In genomic region chr4:53992785-53993184, GRCh38 we compare ENCODE assay signal across 28 cellular contexts.
"Had no signal": no experiment of that assay in that cellular context is flagged by ENCODE, and none has a peak within 500 bp of the region (broad histone marks: within the 10 kb centered on the region; RNA-seq: fewer than 3 reads in every experiment).

No MANE protein-coding gene starts in this region.

- H3K4me1 Mint-ChIP-seq: activated CD4-positive, alpha-beta T cell treated with anti-CD3 and anti-CD28 coated beads, Interleukin-2, amount 10 ng/mL, durations not matched to agents 24 days and 14 days; activated CD8-positive, alpha-beta memory T cell treated with anti-CD3 and anti-CD28 coated beads, Interleukin-2, amount 10 ng/mL, durations not matched to agents 7 days and 5 days; activated naive CD8-positive, alpha-beta T cell treated with anti-CD3 and anti-CD28 coated beads, Interleukin-2, amount 10 ng/mL, durations not matched to agents 7 days and 5 days had no signal

- H3K9me3 Mint-ChIP-seq: activated B cell treated with CpG ODN at 0.5 μM for 24 hours; activated CD4-positive, alpha-beta T cell treated with anti-CD3 and anti-CD28 coated beads, Interleukin-2, amount 10 ng/mL, durations not matched to agents 24 days and 14 days; activated naive CD8-positive, alpha-beta T cell treated with anti-CD3 and anti-CD28 coated beads, Interleukin-2, amount 10 ng/mL, durations not matched to agents 7 days and 5 days; activated T-cell treated with anti-CD3 and anti-CD28 coated beads, Interleukin-2, amount 50 U/mL, for 4 hours; T-cell had no signal

- H3K36me3 ChIP-seq: adrenal gland had no signal

- DNase-seq: activated B cell treated with CpG ODN at 0.5 μM for 24 hours; activated CD4-positive, alpha-beta T cell treated with anti-CD3 and anti-CD28 coated beads for 1 hour; activated CD4-positive, alpha-beta T cell treated with anti-CD3 and anti-CD28 coated beads, Interleukin-2, amount 10 ng/mL, durations not matched to agents 24 days and 14 days; activated CD4-positive, alpha-beta T cell treated with anti-CD3 and anti-CD28 coated beads, Interleukin-2, amount 50 U/mL, for 48 hours; activated CD8-positive, alpha-beta memory T cell treated with anti-CD3 and anti-CD28 coated beads, Interleukin-2, amount 10 ng/mL, durations not matched to agents 7 days and 5 days; activated effector memory CD4-positive, alpha-beta T cell treated with anti-CD3 and anti-CD28 coated beads, Interleukin-2, amount 50 U/mL, for 16 hours; activated naive CD4-positive, alpha-beta T cell treated with Interleukin-2 at 50 U/mL for 16 hours; activated naive CD8-positive, alpha-beta T cell treated with anti-CD3 and anti-CD28 coated beads, Interleukin-2, amount 10 ng/mL, durations not matched to agents 7 days and 5 days; activated T-cell treated with anti-CD3 and anti-CD28 coated beads, Interleukin-2, amount 50 U/mL, for 4 hours; aorta; central memory CD4-positive, alpha-beta T cell; KG1; MG63; MV-4-11; NCI-H1092 treated with DMSO at 0.1 percent for 48 hours; NCI-H1417 treated with DMSO at 0.1 percent for 48 hours; NCI-H1694; NCI-H2029 treated with DMSO at 0.1 percent for 48 hours; NCI-H345; NCI-H510A; NCI-H526 treated with DMSO at 0.1 percent for 48 hours; NCI-H82; T-cell; T-helper 2 cell; T1000 had no signal

- H3K4me3 Mint-ChIP-seq: activated B cell treated with CpG ODN at 0.5 μM for 24 hours; activated CD4-positive, alpha-beta T cell treated with anti-CD3 and anti-CD28 coated beads, Interleukin-2, amount 10 ng/mL, durations not matched to agents 24 days and 14 days; activated CD8-positive, alpha-beta memory T cell treated with anti-CD3 and anti-CD28 coated beads, Interleukin-2, amount 10 ng/mL, durations not matched to agents 7 days and 5 days; activated naive CD8-positive, alpha-beta T cell treated with anti-CD3 and anti-CD28 coated beads, Interleukin-2, amount 10 ng/mL, durations not matched to agents 7 days and 5 days; activated T-cell treated with anti-CD3 and anti-CD28 coated beads, Interleukin-2, amount 50 U/mL, for 4 hours; T-cell had no signal

- H3K27ac Mint-ChIP-seq: activated B cell treated with CpG ODN at 0.5 μM for 24 hours; activated CD4-positive, alpha-beta T cell treated with anti-CD3 and anti-CD28 coated beads, Interleukin-2, amount 10 ng/mL, durations not matched to agents 24 days and 14 days; activated CD8-positive, alpha-beta memory T cell treated with anti-CD3 and anti-CD28 coated beads, Interleukin-2, amount 10 ng/mL, durations not matched to agents 7 days and 5 days; activated naive CD8-positive, alpha-beta T cell treated with anti-CD3 and anti-CD28 coated beads, Interleukin-2, amount 10 ng/mL, durations not matched to agents 7 days and 5 days; T-cell had no signal

- H3K27me3 Mint-ChIP-seq: activated B cell treated with CpG ODN at 0.5 μM for 24 hours; activated CD4-positive, alpha-beta T cell treated with anti-CD3 and anti-CD28 coated beads, Interleukin-2, amount 10 ng/mL, durations not matched to agents 24 days and 14 days; activated CD8-positive, alpha-beta memory T cell treated with anti-CD3 and anti-CD28 coated beads, Interleukin-2, amount 10 ng/mL, durations not matched to agents 7 days and 5 days; activated naive CD8-positive, alpha-beta T cell treated with anti-CD3 and anti-CD28 coated beads, Interleukin-2, amount 10 ng/mL, durations not matched to agents 7 days and 5 days; T-cell had no signal

- H3K27me3 ChIP-seq: adrenal gland, MG63 had no signal

- H3K9me3 ChIP-seq: adrenal gland, MG63 had no signal

- ATAC-seq: activated CD8-positive, alpha-beta memory T cell treated with anti-CD3 and anti-CD28 coated beads, Interleukin-2, amount 10 ng/mL, durations not matched to agents 7 days and 5 days; activated T-cell treated with anti-CD3 and anti-CD28 coated beads, Interleukin-2, amount 50 U/mL, for 4 hours; Right ventricle myocardium inferior; T-cell had no signal

- H3K27ac ChIP-seq: SK-N-MC had no signal

- H3K4me3 ChIP-seq: adrenal gland, MG63, SK-N-MC had no signal
